Comparison of ENCODE assay signal across 26 cellular contexts in the genomic region with DNA sequence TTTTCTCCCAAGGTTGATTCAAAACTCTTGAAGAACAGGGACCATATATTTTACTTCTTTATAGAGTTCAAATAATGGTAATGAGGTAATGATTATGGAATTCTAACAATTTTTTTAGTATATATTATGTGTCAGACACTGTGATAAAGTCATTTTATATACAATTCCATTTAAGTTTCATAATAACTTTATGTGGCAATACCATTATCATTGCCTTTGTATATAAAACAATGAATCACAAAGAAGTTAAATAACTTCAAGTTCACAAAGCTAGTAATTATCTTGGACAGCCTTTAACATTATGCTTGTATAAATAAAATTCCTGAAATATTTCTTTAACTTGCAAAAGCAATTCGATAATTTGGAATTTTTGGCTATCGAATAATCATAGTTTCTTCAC. TPM values are rescaled to one million over a fixed set of nuclear protein-coding genes. Genes with fewer than 3 reads are reported as not detected.
"Had no signal": no experiment of that assay in that cellular context is flagged by ENCODE, and none has a peak within 500 bp of the region (broad histone marks: within the 10 kb centered on the region; RNA-seq: fewer than 3 reads in every experiment).

No MANE protein-coding gene starts in this region.

- FAIRE-seq: islet of Langerhans had no signal

- H3K4me1 Mint-ChIP-seq: naive thymus-derived CD8-positive, alpha-beta T cell; stimulated activated memory B cell treated with anti-CD40 and anti-IgM and Interleukin-4, amounts not matched to agents 10 μg/mL and 1 μg/mL and 100 μg/mL, for 72 hours had no signal

- H3K27ac Mint-ChIP-seq: dendritic cell treated with granulocyte-macrophage colony-stimulating factor and Interleukin-4, amounts not matched to agents 40 ng/mL and 50 ng/mL, for 4 days; effector memory CD8-positive, alpha-beta T cell; naive thymus-derived CD8-positive, alpha-beta T cell; stimulated activated memory B cell treated with anti-CD40 and anti-IgM and Interleukin-4, amounts not matched to agents 10 μg/mL and 1 μg/mL and 100 μg/mL, for 72 hours; stimulated activated naive CD8-positive, alpha-beta T cell treated with anti-CD3 and anti-CD28 coated beads, Interleukin-15, Interleukin-2, amounts not matched to agents 100 ng/mL and 50 ng/mL, for 24 hours had no signal

- H3K27me3 Mint-ChIP-seq: dendritic cell treated with granulocyte-macrophage colony-stimulating factor and Interleukin-4, amounts not matched to agents 40 ng/mL and 50 ng/mL, for 4 days; effector memory CD8-positive, alpha-beta T cell; naive thymus-derived CD8-positive, alpha-beta T cell; stimulated activated memory B cell treated with anti-CD40 and anti-IgM and Interleukin-4, amounts not matched to agents 10 μg/mL and 1 μg/mL and 100 μg/mL, for 72 hours; stimulated activated naive CD8-positive, alpha-beta T cell treated with anti-CD3 and anti-CD28 coated beads, Interleukin-15, Interleukin-2, amounts not matched to agents 100 ng/mL and 50 ng/mL, for 24 hours had no signal

- ATAC-seq: effector memory CD8-positive, alpha-beta T cell; left lobe of liver; mucosa of descending colon; naive thymus-derived CD8-positive, alpha-beta T cell; sciatic nerve; stimulated activated memory B cell treated with anti-CD40 and anti-IgM and Interleukin-4, amounts not matched to agents 10 μg/mL and 1 μg/mL and 100 μg/mL, for 72 hours had no signal

- H3K36me3 Mint-ChIP-seq: naive thymus-derived CD8-positive, alpha-beta T cell; stimulated activated memory B cell treated with anti-CD40 and anti-IgM and Interleukin-4, amounts not matched to agents 10 μg/mL and 1 μg/mL and 100 μg/mL, for 72 hours had no signal

- H3K4me3 Mint-ChIP-seq: dendritic cell treated with granulocyte-macrophage colony-stimulating factor and Interleukin-4, amounts not matched to agents 40 ng/mL and 50 ng/mL, for 4 days; effector memory CD8-positive, alpha-beta T cell; naive thymus-derived CD8-positive, alpha-beta T cell; stimulated activated memory B cell treated with anti-CD40 and anti-IgM and Interleukin-4, amounts not matched to agents 10 μg/mL and 1 μg/mL and 100 μg/mL, for 72 hours; stimulated activated naive CD8-positive, alpha-beta T cell treated with anti-CD3 and anti-CD28 coated beads, Interleukin-15, Interleukin-2, amounts not matched to agents 100 ng/mL and 50 ng/mL, for 24 hours had no signal

- H3K9me3 Mint-ChIP-seq: dendritic cell treated with granulocyte-macrophage colony-stimulating factor and Interleukin-4, amounts not matched to agents 40 ng/mL and 50 ng/mL, for 4 days had no signal

- DNase-seq: effector memory CD8-positive, alpha-beta T cell; esophagus squamous epithelium; foreskin melanocyte; head of caudate nucleus; mucosa of descending colon; naive thymus-derived CD8-positive, alpha-beta T cell; posterior cingulate gyrus; spleen; stimulated activated CD4-positive, alpha-beta T cell treated with anti-CD3 and anti-CD28 coated beads, Interleukin-15, amount 100 ng/mL, for 24 hours; stimulated activated CD4-positive, alpha-beta T cell treated with anti-CD3 and anti-CD28 coated beads, Interleukin-1b, Interleukin-23, amount 100 ng/mL, for 48 hours; stimulated activated CD4-positive, alpha-beta T cell treated with anti-CD3 and anti-CD28 coated beads, Interleukin-4, amount 100 ng/mL, for 24 hours; tibial artery; upper lobe of left lung; uterus had no signal

RNA-seq across cellular contexts. Expression of gene MAGEC1, which starts 20.6 kb away (rescaled TPM):
- total RNA-seq: epithelial cell of proximal tubule; esophagus squamous epithelium; hepatocyte; left lobe of liver; lower leg skin; mucosa of descending colon; naive thymus-derived CD8-positive, alpha-beta T cell; osteocyte; sciatic nerve; skeletal muscle tissue; temporal lobe; uterus had no signal
